ENCODE assay signal across 22 cellular contexts in genomic region chr17:848402-848801, GRCh38.
DNase-seq lines count a peak whose midpoint lies in the region; ATAC-seq and TF ChIP-seq lines count a peak whose summit lies in the region.
"Had no signal": no experiment of that assay in that cellular context is flagged by ENCODE, and none has a peak within 500 bp of the region (broad histone marks: within the 10 kb centered on the region; RNA-seq: fewer than 3 reads in every experiment).

No MANE protein-coding gene starts in this region.

- no peak overlapping the region for H3K9ac ChIP-seq in parathyroid adenoma

- no peak overlapping the region for H3K4me2 ChIP-seq in parathyroid adenoma (ENCODE audit: low read length)

- H3K9me3 ChIP-seq in heart left ventricle: no peaks in the 10 kb centered on the region
- no peaks in the 10 kb centered on the region for H3K9me3 ChIP-seq in parathyroid adenoma (ENCODE audit: control insufficient read depth, low read length)
- no peaks in the 10 kb centered on the region for H3K9me3 ChIP-seq in upper lobe of right lung
- H3K9me3 ChIP-seq: BE2C, thoracic aorta had no signal

- no peak for TF ChIP-seq POLR2A in heart left ventricle (IDR thresholded peaks at IDR 0.05)

- no peaks in the 10 kb centered on the region for H3K27me3 ChIP-seq in heart left ventricle
- H3K27me3 ChIP-seq in parathyroid adenoma (ENCODE audit: control insufficient read depth, insufficient read depth, low read length): no peaks in the 10 kb centered on the region
- no peaks in the 10 kb centered on the region for H3K27me3 ChIP-seq in upper lobe of right lung
- H3K27me3 ChIP-seq: BE2C had no signal

- H3K36me3 ChIP-seq in heart left ventricle: no peaks in the 10 kb centered on the region
- H3K36me3 ChIP-seq in parathyroid adenoma (ENCODE audit: control insufficient read depth, insufficient read depth, low read length): no peaks in the 10 kb centered on the region
- no peaks in the 10 kb centered on the region for H3K36me3 ChIP-seq in upper lobe of right lung
- H3K36me3 ChIP-seq: BE2C, thoracic aorta had no signal

- intact Hi-C loops in heart left ventricle (cut with DNase I) (loop anchor here in 3 of 10 donors (2.0 to 10.0 kb wide), 3 partner anchors 34 to 68 kb away; no protein-coding TSS in a partner anchor), Right ventricle myocardium superior (cut with DNase I) (no loop called here), left colon (cut with DNase I, micrococcal nuclease) (no loop called here), upper lobe of right lung (cut with DNase I) (no loop called here)

- peaks cover 0 to 54% (median 24%) of the 10 kb centered on the region in 12 donors for H3K4me1 ChIP-seq in heart left ventricle
- H3K4me1 ChIP-seq in parathyroid adenoma: no peaks in the 10 kb centered on the region
- H3K4me1 ChIP-seq in upper lobe of right lung: peaks cover 5% of the 10 kb centered on the region
- H3K4me1 ChIP-seq: BE2C had no signal

- TF ChIP-seq CTCF in heart left ventricle (IDR thresholded peaks at IDR 0.05): no peak
- no peak for TF ChIP-seq CTCF in parathyroid adenoma (IDR thresholded peaks at IDR 0.05)
- no peak for TF ChIP-seq CTCF in upper lobe of right lung (IDR thresholded peaks at IDR 0.05)

- ATAC-seq in heart left ventricle (peak in 3 of 4 donors; percentile 11 to 52 (median 32)), Right ventricle myocardium superior (ENCODE audit: poor library complexity) (no peak), left colon (peak; percentile 79), upper lobe of right lung (no peak)
- ATAC-seq: activated naive CD4-positive, alpha-beta T cell treated with anti-CD3 and anti-CD28 coated beads, Interleukin-2, amount 50 U/mL, for 72 hours; activated T-helper 17 cell treated with anti-CD3 and anti-CD28 coated beads, Interleukin-2, amount 50 U/mL, for 72 hours; stimulated activated effector memory CD8-positive, alpha-beta T cell treated with anti-CD3 and anti-CD28 coated beads, Interleukin-12 subunit alpha, Interleukin-12 subunit beta, amount 100 ng/mL, for 72 hours had no signal

- H3K79me2 ChIP-seq in parathyroid adenoma: no peaks in the 10 kb centered on the region

- DNase-seq in heart left ventricle: peak in 1 of 5 donors; percentile 22
- no peak for DNase-seq in Right ventricle myocardium superior
- DNase-seq in left colon: no peak
- no peak for DNase-seq in upper lobe of right lung
- DNase-seq in 8988T: no peak
- DNase-seq in Ammon's horn (ENCODE audit: low spot score): no peak
- DNase-seq in NK-92 (lab: John Stamatoyannopoulos, UW; ENCODE audit: unreplicated experiment): no peak
- DNase-seq: activated CD4-positive, alpha-beta T cell treated with anti-CD3 and anti-CD28 coated beads, Interleukin-2, amount 50 U/mL, for 4 hours; activated CD8-positive, alpha-beta memory T cell treated with anti-CD3 and anti-CD28 coated beads, Interleukin-2, amount 50 U/mL, for 4 hours; BE2C; COR-L47; DMS79 treated with DMSO at 0.1 percent for 48 hours; effector memory CD4-positive, alpha-beta T cell; HFFc6; MV-4-11; NCI-H1694; RPMI8226 had no signal

- no peak overlapping the region for H2AFZ ChIP-seq in parathyroid adenoma

- WGBS in heart left ventricle, 4 donors: 62 to 71% (median 70%) methylated on average over 11 of the region's 11 CpGs

- H3K4me3 ChIP-seq in heart left ventricle (peak overlapping the region in 10 of 12 donors; percentile 8 to 50 (median 43)), parathyroid adenoma (ENCODE audit: low read depth, low read length) (no peak overlapping the region), upper lobe of right lung (peak overlapping the region; percentile 14)
- H3K4me3 ChIP-seq: thoracic aorta had no signal

- peak overlapping the region; percentile 24 to 90 (median 77) for H3K27ac ChIP-seq in heart left ventricle
- H3K27ac ChIP-seq in parathyroid adenoma: peak overlapping the region; percentile 29
- H3K27ac ChIP-seq in upper lobe of right lung: peak overlapping the region; percentile 68
- H3K27ac ChIP-seq: thoracic aorta had no signal

Comparison
In these comparisons a context has a peak if more than half of its experiments do, and no peak if none do; other contexts are left out.
1. ATAC-seq: peak in heart left ventricle (3 of 4) and left colon (single experiment); none in Right ventricle myocardium superior (single experiment) and upper lobe of right lung (single experiment).
2. Peak in every context shown above with its lines, with median percentiles within 50 percentile points of each other: H3K27ac ChIP-seq.